8 cellular contexts compared by ENCODE assay signal in the genomic region with DNA sequence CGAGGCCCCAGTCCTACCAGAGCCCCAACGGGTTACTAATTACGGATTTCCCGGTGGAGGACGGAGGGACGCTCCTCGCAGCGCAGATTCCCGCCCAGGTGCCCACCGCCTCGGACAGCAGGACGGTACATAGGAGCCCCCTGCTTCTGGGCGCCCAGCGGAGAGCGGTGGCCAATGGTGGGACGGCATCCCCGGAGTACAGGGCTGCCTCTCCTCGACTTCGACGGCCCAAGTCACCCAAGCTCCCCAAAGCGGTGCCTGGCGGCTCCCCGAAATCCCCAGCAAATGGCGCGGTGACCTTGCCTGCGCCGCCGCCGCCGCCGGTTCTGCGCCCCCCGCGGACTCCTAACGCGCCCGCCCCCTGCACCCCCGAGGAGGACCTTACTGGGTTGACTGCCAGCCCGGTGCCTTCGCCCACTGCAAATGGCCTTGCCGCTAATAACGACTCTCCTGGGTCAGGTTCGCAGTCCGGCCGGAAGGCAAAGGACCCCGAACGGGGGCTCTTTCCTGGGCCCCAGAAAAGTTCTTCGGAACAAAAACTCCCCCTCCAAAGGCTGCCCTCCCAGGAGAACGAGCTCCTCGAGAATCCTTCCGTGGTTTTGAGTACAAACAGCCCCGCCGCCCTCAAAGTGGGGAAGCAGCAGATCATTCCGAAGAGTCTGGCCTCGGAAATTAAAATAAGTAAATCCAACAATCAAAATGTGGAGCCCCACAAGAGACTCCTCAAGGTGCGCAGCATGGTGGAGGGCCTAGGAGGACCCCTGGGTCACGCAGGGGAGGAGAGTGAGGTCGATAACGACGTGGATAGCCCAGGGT. TPM values are rescaled to one million over a fixed set of nuclear protein-coding genes. Genes with fewer than 3 reads are reported as not detected.
DNase-seq lines count a peak whose midpoint lies in the region; ATAC-seq, FAIRE-seq and TF ChIP-seq lines count a peak whose summit lies in the region.

No MANE protein-coding gene starts in this region.

- TF ChIP-seq POLR2A in spleen (IDR thresholded peaks at IDR 0.05), result no peak

- no peak for TF ChIP-seq CTCF in GM10266 (IDR thresholded peaks at IDR 0.05; ENCODE audit: control insufficient read depth, insufficient read depth, low read depth, missing control alignments)
- no peak for TF ChIP-seq CTCF in astrocyte (IDR thresholded peaks at IDR 0.05; ENCODE audit: insufficient read depth, low read depth, low read length)
- no peak for TF ChIP-seq CTCF in spleen (IDR thresholded peaks at IDR 0.05 in 8 of 11, conservative IDR thresholded peaks at IDR 0.05 in 3 of 11)

- H3K9me3 ChIP-seq in astrocyte (ENCODE audit: insufficient read depth, low read depth, low read length) (no peaks in the 10 kb centered on the region), spleen (no peaks in the 10 kb centered on the region)

- H3K4me1 ChIP-seq in astrocyte (ENCODE audit: insufficient read depth, low read length) (peaks cover 19% of the 10 kb centered on the region), spleen (peaks cover 8 to 34% (median 23%) of the 10 kb centered on the region in 6 donors)

- H3K27ac Mint-ChIP-seq in astrocyte (ENCODE audit: unreplicated experiment), result peak overlapping the region; percentile 69

- peaks cover 10% of the 10 kb centered on the region for H3K4me1 Mint-ChIP-seq in astrocyte (ENCODE audit: low read depth, unreplicated experiment)

- H3K36me3 Mint-ChIP-seq in astrocyte (ENCODE audit: low read depth, unreplicated experiment), result no peaks in the 10 kb centered on the region

- H3K36me3 ChIP-seq in astrocyte (ENCODE audit: insufficient read depth, low read length) (no peaks in the 10 kb centered on the region), spleen (no peaks in the 10 kb centered on the region)

- H3K9me3 Mint-ChIP-seq in astrocyte (ENCODE audit: unreplicated experiment), result no peaks in the 10 kb centered on the region

- no peaks in the 10 kb centered on the region for H3K27me3 Mint-ChIP-seq in astrocyte (ENCODE audit: low read depth, unreplicated experiment)

- H2AFZ ChIP-seq in astrocyte (ENCODE audit: low read depth, low read length), result peak overlapping the region; percentile 99

- ATAC-seq in HG03175 (IDR thresholded peaks at IDR 0.05; ENCODE audit: unreplicated experiment) (peak; percentile 15), HG02610 (IDR thresholded peaks at IDR 0.05; ENCODE audit: unreplicated experiment) (no peak)

- H3K27ac ChIP-seq in astrocyte (ENCODE audit: low read depth, low read length) (peak overlapping the region; percentile 6), spleen (peak overlapping the region in 1 of 8 donors; percentile 7)

- peak overlapping the region; percentile 91 for H3K4me3 Mint-ChIP-seq in astrocyte (ENCODE audit: unreplicated experiment)

- no peak for FAIRE-seq in astrocyte (lab: Jason Lieb, UNC)

- peak overlapping the region; percentile 76 for H3K9ac ChIP-seq in astrocyte (ENCODE audit: low read length)

- H3K4me3 ChIP-seq in astrocyte (ENCODE audit: insufficient read depth, low read depth, low read length) (peak overlapping the region; percentile 75), spleen (peak overlapping the region; percentile 60 to 77 (median 65))

- DNase-seq in GM10266 (ENCODE audit: extremely low spot score), result peak; percentile 38
- DNase-seq in astrocyte (ENCODE audit: low read depth), result no peak
- DNase-seq in iPS-NIHi11 (ENCODE audit: low spot score), result peak; percentile 59
- no peak for DNase-seq in spleen
- no peak for DNase-seq in glomerular visceral epithelial cell (ENCODE audit: extremely low spot score)
- DNase-seq in NK-92 treated with Interleukin-12 subunit alpha and Interleukin-12 subunit beta, amount 100 ng/mL, for 24 hours (lab: John Stamatoyannopoulos, UW), result no peak

- H4K20me1 ChIP-seq in astrocyte (ENCODE audit: insufficient read depth, low read length), result no peaks in the 10 kb centered on the region

- 2 to 11% (median 7%) methylated on average over 34 to 60 of the region's 60 CpGs for WGBS in spleen, 5 donors

- intact Hi-C loops in spleen (cut with DNase I; ENCODE audit: low total_unique reads), result no loop called here

- no peaks in the 10 kb centered on the region for H3K27me3 ChIP-seq in astrocyte (ENCODE audit: insufficient read depth, low read length)
- H3K27me3 ChIP-seq in spleen (replicated peaks in 1 of 7), result peaks cover 0 to 62% (median 16%) of the 10 kb centered on the region in 7 donors

- H3K79me2 ChIP-seq in astrocyte (ENCODE audit: insufficient read depth, low read length), result no peaks in the 10 kb centered on the region

- H3K4me2 ChIP-seq in astrocyte (ENCODE audit: low read length), result peak overlapping the region; percentile 93

RNA-seq across cellular contexts. Expression of a gene that starts 1.1 kb away (rescaled TPM):
- 1.7 TPM in 2 replicates for total RNA-seq in astrocyte
- 1 to 10 TPM in 4 of 7 donors, under 1 TPM in 3; 0.64 to 6.3 (median 1.2) TPM for total RNA-seq in spleen
- 1 to 10 TPM in 1 of 3 donors, under 1 TPM in 2; 0.30 to 1.9 (median 0.91) TPM for polyA plus RNA-seq in spleen

Comparison
In these comparisons a context has a peak if more than half of its experiments do, and no peak if none do; other contexts are left out.
1. DNase-seq: peak in GM10266 (single experiment) and iPS-NIHi11 (single experiment); none in astrocyte (single experiment), spleen (single experiment), glomerular visceral epithelial cell (single experiment) and NK-92 treated with Interleukin-12 subunit alpha and Interleukin-12 subunit beta, amount 100 ng/mL, for 24 hours (single experiment).